In the genomic region with DNA sequence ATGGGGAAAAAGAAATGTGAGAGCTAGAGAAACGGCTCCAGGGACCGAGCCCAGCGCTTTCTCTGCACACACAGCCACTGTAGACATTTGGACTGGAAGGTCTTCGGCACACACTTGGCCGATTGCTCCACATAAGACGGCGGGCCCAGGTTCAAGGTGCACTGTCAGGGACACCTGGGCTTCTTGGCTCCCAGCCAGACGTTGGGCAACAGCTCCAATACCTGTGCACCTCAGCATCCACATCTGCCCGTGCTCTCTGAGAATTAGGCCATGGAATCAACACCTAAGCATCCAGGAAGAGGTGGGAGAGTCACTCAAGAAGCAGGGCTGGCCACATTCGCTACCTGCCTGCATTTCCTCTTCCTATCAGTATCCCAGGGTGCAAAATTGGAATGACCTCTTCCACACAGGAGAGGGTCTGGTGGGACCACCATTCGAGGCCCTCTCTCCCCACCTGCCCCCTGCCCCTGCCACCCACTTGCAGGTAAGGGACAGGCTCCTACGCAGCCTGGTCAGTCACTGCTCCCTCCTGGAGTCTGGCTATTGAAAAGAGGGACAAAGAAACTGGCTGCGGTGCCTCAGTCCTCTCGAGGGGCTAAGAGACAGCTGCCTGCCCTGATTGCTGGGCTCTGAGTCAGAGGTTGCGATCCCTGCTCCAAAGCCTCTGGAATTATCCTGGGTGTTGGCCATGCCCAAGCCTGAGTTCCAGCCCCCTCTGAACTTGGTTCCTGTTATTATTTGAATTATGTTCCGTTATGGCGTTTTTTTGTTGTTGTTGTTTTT, we compare ENCODE assay signal across 1 cellular context.
TF ChIP-seq lines count a peak whose summit lies in the region.

No MANE protein-coding gene starts in this region.

TF ChIP-seq in HCT116, 20 proteins besides CTCF, POLR2A, EP300 and RAD21:
- no peak for TF ChIP-seq EZH2phosphoT487 (IDR thresholded peaks at IDR 0.05; ENCODE audit: borderline replicate concordance)
- TF ChIP-seq FOSL1 (IDR thresholded peaks at IDR 0.05; ENCODE audit: low read depth) = no peak
